8 cellular contexts compared by ENCODE assay signal in genomic region chr19:45528744-45529453, GRCh38. TPM values are rescaled to one million over a fixed set of nuclear protein-coding genes. Genes with fewer than 3 reads are reported as not detected.
DNase-seq lines count a peak whose midpoint lies in the region; ATAC-seq and TF ChIP-seq lines count a peak whose summit lies in the region.

No MANE protein-coding gene starts in this region.

- H3K4me3 Mint-ChIP-seq in glutamatergic neuron (ENCODE audit: unreplicated experiment): peak overlapping the region; percentile 91

- POLR2A ChIA-PET in Panc1 (lab: Charles Lee): no interaction called here

- H3K36me3 Mint-ChIP-seq in glutamatergic neuron (ENCODE audit: unreplicated experiment): peaks cover 16% of the 10 kb centered on the region

- intact Hi-C loops in Panc1 (cut with micrococcal nuclease; ENCODE audit: unreplicated experiment): no loop called here
- intact Hi-C loops in posterior cingulate gyrus (cut with DNase I): no loop called here

- H3K4me1 Mint-ChIP-seq in glutamatergic neuron (ENCODE audit: low read depth, unreplicated experiment): peaks cover 13% of the 10 kb centered on the region

- peaks cover 5% of the 10 kb centered on the region for H3K27me3 Mint-ChIP-seq in glutamatergic neuron (ENCODE audit: unreplicated experiment)

- DNase-seq in NCI-H2029 (lab: John Stamatoyannopoulos, UW) (peak; percentile 40), NCI-H2029 treated with DMSO at 0.1 percent for 48 hours (lab: John Stamatoyannopoulos, UW) (no peak), Panc1 (ENCODE audit: low read depth, low spot score) (no peak), glutamatergic neuron (peak; percentile 49), posterior cingulate gyrus (peak in 9 of 10 donors; percentile 43 to 95 (median 63))
- DNase-seq in central memory CD4-positive, alpha-beta T cell: no peak

- CTCF ChIA-PET in Panc1 (lab: Charles Lee): no interaction called here

- in situ Hi-C loops in Panc1 (cut with HindIII; ENCODE audit: low pct_unique_long_range_greater_than_20kb, low sequenced_read_pairs): no loop called here

- no peak overlapping the region for H3K4me3 ChIP-seq in Panc1 (ENCODE audit: low read depth in 2 of 2, low read length in 2 of 2)

- no TSS peak for BruUV-seq in Panc1 (replicated peaks; lab: Mats Ljungman, UMichigan)

- H3K27ac Mint-ChIP-seq in glutamatergic neuron (ENCODE audit: unreplicated experiment): peak overlapping the region; percentile 28

- no peak overlapping the region for H3K27ac ChIP-seq in Panc1 (ENCODE audit: low read length)

- no peaks in the 10 kb centered on the region for H3K4me1 ChIP-seq in Panc1 (ENCODE audit: control insufficient read depth, insufficient read depth, low read length)

- H3K27me3 ChIP-seq in Panc1 (ENCODE audit: control insufficient read depth, insufficient read depth, low read length): no peaks in the 10 kb centered on the region

- no peaks in the 10 kb centered on the region for H3K9me3 ChIP-seq in Panc1 (ENCODE audit: control insufficient read depth, insufficient read depth, low read depth, low read length)

- TF ChIP-seq CTCF in Panc1 (IDR thresholded peaks at IDR 0.05) (no peak), glutamatergic neuron (IDR thresholded peaks at IDR 0.05; ENCODE audit: partially characterized antibody, unreplicated experiment) (no peak)

- peaks cover 8% of the 10 kb centered on the region for H3K36me3 ChIP-seq in Panc1 (ENCODE audit: control insufficient read depth, insufficient read depth, low read length)

- peak; percentile 44; the same call in 1 of the 2 replicates for ATAC-seq in Panc1
- ATAC-seq in HG03571 (IDR thresholded peaks at IDR 0.05; ENCODE audit: unreplicated experiment): no peak
- no peak for ATAC-seq in HG03108 (IDR thresholded peaks at IDR 0.05; ENCODE audit: unreplicated experiment)

- H3K9me3 Mint-ChIP-seq in glutamatergic neuron (ENCODE audit: unreplicated experiment): peaks cover 11% of the 10 kb centered on the region

RNA-seq across cellular contexts. Expression of gene VASP, which starts 21.6 kb away (rescaled TPM):
- total RNA-seq in Panc1 (2021; ENCODE audit: unreplicated experiment) (101 TPM), glutamatergic neuron (ENCODE audit: unreplicated experiment) (73.6 TPM)
- polyA plus RNA-seq in Panc1 (2012; ENCODE audit: insufficient read length): 108 TPM

RNA-seq across cellular contexts. Expression of gene PPM1N, which starts 30.7 kb away (rescaled TPM):
- total RNA-seq in Panc1 (2021; ENCODE audit: unreplicated experiment) (3.3 TPM), glutamatergic neuron (ENCODE audit: unreplicated experiment) (6.6 TPM)
- 10.2 TPM for polyA plus RNA-seq in Panc1 (2012; ENCODE audit: insufficient read length)

RNA-seq across cellular contexts. Expression of gene RTN2, which starts 32.1 kb away (rescaled TPM):
- total RNA-seq in Panc1 (2021; ENCODE audit: unreplicated experiment) (15.6 TPM), glutamatergic neuron (ENCODE audit: unreplicated experiment) (179 TPM)
- polyA plus RNA-seq in Panc1 (2012; ENCODE audit: insufficient read length): 31.9 TPM

RNA-seq across cellular contexts. Expression of gene OPA3, which starts 55.7 kb away (rescaled TPM):
- 20.3 TPM for total RNA-seq in Panc1 (2021; ENCODE audit: unreplicated experiment)
- polyA plus RNA-seq in Panc1 (2012; ENCODE audit: insufficient read length): 12.5 TPM
- total RNA-seq in glutamatergic neuron (ENCODE audit: unreplicated experiment): 10.5 TPM

Comparison
In these comparisons a context has a peak if more than half of its experiments do, and no peak if none do; other contexts are left out.
1. DNase-seq: peak in NCI-H2029 (single experiment), glutamatergic neuron (single experiment) and posterior cingulate gyrus (9 of 10); none in NCI-H2029 treated with DMSO at 0.1 percent for 48 hours (single experiment), Panc1 (single experiment) and central memory CD4-positive, alpha-beta T cell (single experiment).
2. RNA of gene RTN2, which starts 32.1 kb away (total RNA-seq): 179 TPM in glutamatergic neuron (single experiment); 15.6 TPM in Panc1 (single experiment); every median in the first group is over 10 times any median in the second.